25 cellular contexts compared by ENCODE assay signal in the genomic region with DNA sequence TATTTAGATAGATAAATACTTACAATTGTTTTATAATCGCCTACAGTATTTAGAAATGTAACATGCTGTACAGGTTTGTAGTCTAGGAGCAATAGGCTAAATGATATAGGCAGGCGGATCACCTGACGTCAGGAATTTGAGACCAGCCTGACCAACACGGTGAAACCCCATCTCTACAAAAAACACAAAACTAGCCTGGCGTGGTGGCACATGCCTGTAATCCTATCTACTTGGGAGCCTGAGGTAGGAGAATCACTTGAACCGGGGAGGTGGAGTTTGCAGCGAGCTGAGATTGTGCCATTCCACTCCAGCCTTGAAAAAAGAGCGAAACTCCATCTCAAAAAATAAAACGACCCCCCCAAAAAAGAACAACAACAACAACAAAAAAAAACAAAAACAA.
DNase-seq lines count a peak whose midpoint lies in the region; ATAC-seq and TF ChIP-seq lines count a peak whose summit lies in the region.
"Had no signal": no experiment of that assay in that cellular context is flagged by ENCODE, and none has a peak within 500 bp of the region (broad histone marks: within the 10 kb centered on the region; RNA-seq: fewer than 3 reads in every experiment).

No MANE protein-coding gene starts in this region.

- intact Hi-C loops in thyroid gland (cut with DNase I): no loop called here

- no peaks in the 10 kb centered on the region for H3F3A ChIP-seq in GM23338 (replicated peaks; ENCODE audit: low read depth)

- H3K36me3 ChIP-seq in GM23338 (ENCODE audit: insufficient read depth) (no peaks in the 10 kb centered on the region), thyroid gland (no peaks in the 10 kb centered on the region)
- H3K36me3 ChIP-seq: BE2C, BLaER1 had no signal

- no peak for TF ChIP-seq POLR2A in thyroid gland (IDR thresholded peaks at IDR 0.05)

- H3K4me2 ChIP-seq in GM23338: no peak overlapping the region
- H3K4me2 ChIP-seq: BLaER1 had no signal

- no peaks in the 10 kb centered on the region for H3K9me3 ChIP-seq in thyroid gland
- H3K9me3 ChIP-seq: BE2C, BLaER1 had no signal

- peak overlapping the region; percentile 59; the same call in 1 of the 2 replicates for H2AFZ ChIP-seq in GM23338

- no peak overlapping the region for H3K27ac ChIP-seq in GM23338 (ENCODE audit: low read depth)
- H3K27ac ChIP-seq in thyroid gland: no peak overlapping the region
- H3K27ac ChIP-seq: BLaER1 had no signal

- no peak overlapping the region for H3K4me3 ChIP-seq in GM23338
- H3K4me3 ChIP-seq in thyroid gland (replicated peaks in 1 of 3): no peak overlapping the region
- H3K4me3 ChIP-seq: BLaER1, GM12878 had no signal

- H3K27me3 Mint-ChIP-seq in GM23338 (ENCODE audit: insufficient read depth, low read depth, poor library complexity): no peaks in the 10 kb centered on the region
- H3K27me3 Mint-ChIP-seq: CD4-positive, alpha-beta memory T cell; CD4-positive, CD25-positive, alpha-beta regulatory T cell; CD8-positive, alpha-beta memory T cell had no signal

- 45 to 51% methylated on average over 9 of the region's 9 CpGs for WGBS in thyroid gland, 2 donors

- H3K36me3 Mint-ChIP-seq in GM23338 (ENCODE audit: low read depth): no peaks in the 10 kb centered on the region
- H3K36me3 Mint-ChIP-seq: CD14-positive monocyte; CD4-positive, alpha-beta memory T cell; CD4-positive, CD25-positive, alpha-beta regulatory T cell; CD8-positive, alpha-beta memory T cell had no signal

- H3K79me2 ChIP-seq in GM23338 (replicated peaks; ENCODE audit: insufficient read depth): no peaks in the 10 kb centered on the region

- no peaks in the 10 kb centered on the region for H3K4me1 Mint-ChIP-seq in GM23338
- H3K4me1 Mint-ChIP-seq: CD14-positive monocyte; CD4-positive, alpha-beta memory T cell; CD4-positive, CD25-positive, alpha-beta regulatory T cell; CD8-positive, alpha-beta memory T cell had no signal

- H3K27me3 ChIP-seq in GM23338 (ENCODE audit: insufficient read depth) (no peaks in the 10 kb centered on the region), thyroid gland (no peaks in the 10 kb centered on the region)
- H3K27me3 ChIP-seq: BE2C, BLaER1 had no signal

- no peak overlapping the region for H3K4me3 Mint-ChIP-seq in GM23338
- H3K4me3 Mint-ChIP-seq: CD14-positive monocyte; CD4-positive, alpha-beta memory T cell; CD4-positive, CD25-positive, alpha-beta regulatory T cell; CD8-positive, alpha-beta memory T cell had no signal

- DNase-seq in NCI-H748 (lab: John Stamatoyannopoulos, UW; ENCODE audit: unreplicated experiment): peak; percentile 57
- no peak for DNase-seq in NCI-H748 treated with DMSO at 0.1 percent for 48 hours (lab: John Stamatoyannopoulos, UW)
- DNase-seq in GM23338 (ENCODE audit: low spot score): no peak
- DNase-seq in left kidney (ENCODE audit: low read depth, low spot score): peak; percentile 77
- peak; percentile 67 to 73 for DNase-seq in thyroid gland
- no peak for DNase-seq in putamen (ENCODE audit: low spot score)
- DNase-seq in HuH-7.5 (ENCODE audit: low spot score): no peak
- no peak for DNase-seq in NCI-H1930 (lab: John Stamatoyannopoulos, UW)
- DNase-seq: ACHN; BE2C; C1 segment of cervical spinal cord; CD4-positive, alpha-beta memory T cell; CD4-positive, CD25-positive, alpha-beta regulatory T cell; CD8-positive, alpha-beta memory T cell; COR-L47; DMS 273 treated with DMSO at 0.1 percent for 48 hours; DMS153; DMS53; DMS79; DND-41; EL; GDM1 had no signal

- no peak for TF ChIP-seq CTCF in GM23338 (conservative IDR thresholded peaks at IDR 0.05; ENCODE audit: low read depth in 2 of 2)
- no peak for TF ChIP-seq CTCF in thyroid gland (IDR thresholded peaks at IDR 0.05)

- no peak for ATAC-seq in GM23338
- ATAC-seq: GM12878 had no signal

- H4K20me1 ChIP-seq in GM23338 (replicated peaks; ENCODE audit: insufficient read depth): no peaks in the 10 kb centered on the region
- H4K20me1 ChIP-seq: BLaER1 had no signal

- H3K4me1 ChIP-seq in GM23338 (ENCODE audit: insufficient read depth): no peaks in the 10 kb centered on the region
- peaks cover 0 to 4% of the 10 kb centered on the region in 2 donors for H3K4me1 ChIP-seq in thyroid gland
- H3K4me1 ChIP-seq: BE2C, BLaER1 had no signal

- no peaks in the 10 kb centered on the region for H3K9me3 Mint-ChIP-seq in GM23338

- peaks cover 6% of the 10 kb centered on the region; the same call in 1 of the 2 replicates for H3K9me2 ChIP-seq in GM23338 (ENCODE audit: insufficient read depth)

- no peak overlapping the region for H3K27ac Mint-ChIP-seq in GM23338
- H3K27ac Mint-ChIP-seq: CD14-positive monocyte; CD4-positive, alpha-beta memory T cell; CD4-positive, CD25-positive, alpha-beta regulatory T cell had no signal

TF ChIP-seq in GM23338, 12 proteins besides CTCF, POLR2A, EP300 and RAD21 (continues in another document):
- no peak for TF ChIP-seq EZH2phosphoT487 (IDR thresholded peaks at IDR 0.05; ENCODE audit: unreplicated experiment)
- no peak for TF ChIP-seq JUNB (IDR thresholded peaks at IDR 0.05; ENCODE audit: unreplicated experiment)
- TF ChIP-seq NANOG (IDR thresholded peaks at IDR 0.05; ENCODE audit: borderline replicate concordance): no peak
- TF ChIP-seq ZNF114 (CRISPR knock-in tag; IDR thresholded peaks at IDR 0.05): no peak
- TF ChIP-seq, protein P1, sequence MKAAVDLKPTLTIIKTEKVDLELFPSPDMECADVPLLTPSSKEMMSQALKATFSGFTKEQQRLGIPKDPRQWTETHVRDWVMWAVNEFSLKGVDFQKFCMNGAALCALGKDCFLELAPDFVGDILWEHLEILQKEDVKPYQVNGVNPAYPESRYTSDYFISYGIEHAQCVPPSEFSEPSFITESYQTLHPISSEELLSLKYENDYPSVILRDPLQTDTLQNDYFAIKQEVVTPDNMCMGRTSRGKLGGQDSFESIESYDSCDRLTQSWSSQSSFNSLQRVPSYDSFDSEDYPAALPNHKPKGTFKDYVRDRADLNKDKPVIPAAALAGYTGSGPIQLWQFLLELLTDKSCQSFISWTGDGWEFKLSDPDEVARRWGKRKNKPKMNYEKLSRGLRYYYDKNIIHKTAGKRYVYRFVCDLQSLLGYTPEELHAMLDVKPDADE (IDR thresholded peaks at IDR 0.05): no peak
- no peak for TF ChIP-seq CREB1 (CRISPR knock-in tag; IDR thresholded peaks at IDR 0.05; ENCODE audit: low read depth)
- no peak for TF ChIP-seq POLR2AphosphoS5 (IDR thresholded peaks at IDR 0.05; ENCODE audit: low read depth)
- no peak for TF ChIP-seq ZNF331 (CRISPR knock-in tag; IDR thresholded peaks at IDR 0.05; ENCODE audit: low read depth)
- no peak for TF ChIP-seq EZH2 (IDR thresholded peaks at IDR 0.05; ENCODE audit: low read depth, unreplicated experiment)
- no peak for TF ChIP-seq STAT1 (IDR thresholded peaks at IDR 0.05; ENCODE audit: unreplicated experiment)
- TF ChIP-seq, protein P2, sequence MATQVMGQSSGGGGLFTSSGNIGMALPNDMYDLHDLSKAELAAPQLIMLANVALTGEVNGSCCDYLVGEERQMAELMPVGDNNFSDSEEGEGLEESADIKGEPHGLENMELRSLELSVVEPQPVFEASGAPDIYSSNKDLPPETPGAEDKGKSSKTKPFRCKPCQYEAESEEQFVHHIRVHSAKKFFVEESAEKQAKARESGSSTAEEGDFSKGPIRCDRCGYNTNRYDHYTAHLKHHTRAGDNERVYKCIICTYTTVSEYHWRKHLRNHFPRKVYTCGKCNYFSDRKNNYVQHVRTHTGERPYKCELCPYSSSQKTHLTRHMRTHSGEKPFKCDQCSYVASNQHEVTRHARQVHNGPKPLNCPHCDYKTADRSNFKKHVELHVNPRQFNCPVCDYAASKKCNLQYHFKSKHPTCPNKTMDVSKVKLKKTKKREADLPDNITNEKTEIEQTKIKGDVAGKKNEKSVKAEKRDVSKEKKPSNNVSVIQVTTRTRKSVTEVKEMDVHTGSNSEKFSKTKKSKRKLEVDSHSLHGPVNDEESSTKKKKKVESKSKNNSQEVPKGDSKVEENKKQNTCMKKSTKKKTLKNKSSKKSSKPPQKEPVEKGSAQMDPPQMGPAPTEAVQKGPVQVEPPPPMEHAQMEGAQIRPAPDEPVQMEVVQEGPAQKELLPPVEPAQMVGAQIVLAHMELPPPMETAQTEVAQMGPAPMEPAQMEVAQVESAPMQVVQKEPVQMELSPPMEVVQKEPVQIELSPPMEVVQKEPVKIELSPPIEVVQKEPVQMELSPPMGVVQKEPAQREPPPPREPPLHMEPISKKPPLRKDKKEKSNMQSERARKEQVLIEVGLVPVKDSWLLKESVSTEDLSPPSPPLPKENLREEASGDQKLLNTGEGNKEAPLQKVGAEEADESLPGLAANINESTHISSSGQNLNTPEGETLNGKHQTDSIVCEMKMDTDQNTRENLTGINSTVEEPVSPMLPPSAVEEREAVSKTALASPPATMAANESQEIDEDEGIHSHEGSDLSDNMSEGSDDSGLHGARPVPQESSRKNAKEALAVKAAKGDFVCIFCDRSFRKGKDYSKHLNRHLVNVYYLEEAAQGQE (IDR thresholded peaks at IDR 0.05; ENCODE audit: unreplicated experiment): no peak

Comparison
In these comparisons a context has a peak if more than half of its experiments do, and no peak if none do; other contexts are left out.
1. DNase-seq: peak in NCI-H748 (single experiment), left kidney (single experiment) and thyroid gland (2 of 2); none in NCI-H748 treated with DMSO at 0.1 percent for 48 hours (single experiment), GM23338 (single experiment), putamen (single experiment), HuH-7.5 (single experiment) and NCI-H1930 (0 of 2).